8 cellular contexts compared by ENCODE assay signal in the genomic region with DNA sequence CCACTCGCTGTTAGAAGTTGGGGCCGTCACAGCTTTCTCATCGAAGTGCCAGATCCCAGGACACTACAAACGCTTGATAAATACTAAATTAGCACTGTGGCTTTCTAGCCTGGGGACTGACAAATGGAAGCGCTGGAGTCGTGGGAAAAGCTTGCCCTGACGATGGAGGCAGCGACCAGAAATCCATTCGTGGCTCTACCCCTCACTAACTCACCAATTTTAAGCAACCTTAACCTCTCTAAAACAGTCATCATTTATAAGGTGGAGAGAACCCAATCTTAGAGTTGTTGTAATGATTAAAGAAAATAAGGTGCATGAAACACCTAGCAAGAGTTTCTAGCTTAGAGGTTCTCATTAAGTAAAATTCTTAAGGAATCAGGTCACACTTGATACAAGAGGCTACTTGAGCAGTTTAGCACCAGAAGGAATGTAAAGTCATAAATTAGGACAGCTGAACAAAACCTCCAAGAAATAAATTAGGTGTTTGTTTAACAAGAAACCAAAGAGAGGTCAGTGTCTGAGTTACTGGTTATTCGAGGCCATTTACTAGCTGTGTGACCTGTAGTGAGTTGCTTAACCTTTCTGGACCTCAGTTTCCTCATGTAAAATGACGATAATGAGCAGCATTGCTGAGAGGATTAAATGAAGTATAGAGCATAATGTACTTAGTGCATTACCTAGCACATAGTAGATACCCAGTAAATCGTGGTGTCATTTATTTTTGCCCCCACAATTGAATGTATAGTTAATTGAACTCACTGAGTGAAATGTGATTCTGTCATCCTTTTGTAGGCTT. TPM values are rescaled to one million over a fixed set of nuclear protein-coding genes. Genes with fewer than 3 reads are reported as not detected.
DNase-seq lines count a peak whose midpoint lies in the region; ATAC-seq, FAIRE-seq and TF ChIP-seq lines count a peak whose summit lies in the region.

No MANE protein-coding gene starts in this region.

- in situ Hi-C loops in GM12878 (cut with MboI) = no loop called here

- ATAC-seq in GM12878 (no peak), lower lobe of right lung (peak in 1 of 2 donors; percentile 6), upper lobe of right lung (no peak), GM18909 (IDR thresholded peaks at IDR 0.05; ENCODE audit: poor library complexity, unreplicated experiment) (no peak)

- H3K36me3 Mint-ChIP-seq in activated naive CD4-positive, alpha-beta T cell treated with anti-CD3 and anti-CD28 coated beads, Interleukin-2, amount 10 ng/mL, durations not matched to agents 7 days and 5 days = peaks cover 24% of the 10 kb centered on the region

- no peak for FAIRE-seq in GM12878 (lab: Jason Lieb, UNC)

- H2AFZ ChIP-seq in GM12878 (ENCODE audit: control insufficient read depth, low read depth, low read length) = peak overlapping the region; percentile 76

- CTCF ChIA-PET in activated naive CD4-positive, alpha-beta T cell treated with anti-CD3 and anti-CD28 coated beads, Interleukin-2, amount 10 ng/mL, durations not matched to agents 7 days and 5 days (lab: Charles Lee) = interaction anchor here (0.6 to 7.2 kb wide), 18 partner anchors 9 to 283 kb away, joined by 3 to 234 read pairs (median 5); no protein-coding TSS in a partner anchor
- CTCF ChIA-PET in GM12878 (lab: Yijun Ruan, JAX) = interaction anchor here (0.6 to 12.3 kb wide), 35 partner anchors 8 to 377 kb away, joined by 3 to 408 read pairs (median 5); no protein-coding TSS in a partner anchor

- peak overlapping the region; percentile 84 for H3K9ac ChIP-seq in GM12878 (ENCODE audit: control insufficient read depth, insufficient read depth, low read length)

- SMC1A ChIA-PET in GM12878 (lab: Charles Lee; ENCODE audit: uncharacterized antibody, unreplicated experiment) = interaction anchor here (0.6 to 8.1 kb wide), 24 partner anchors 9 to 345 kb away, joined by 3 to 301 read pairs (median 6); partner anchors contain the start of gene NUCKS1

- peak overlapping the region; percentile 77 for H3K4me3 Mint-ChIP-seq in activated naive CD4-positive, alpha-beta T cell treated with anti-CD3 and anti-CD28 coated beads, Interleukin-2, amount 10 ng/mL, durations not matched to agents 7 days and 5 days

- H3K27me3 Mint-ChIP-seq in activated naive CD4-positive, alpha-beta T cell treated with anti-CD3 and anti-CD28 coated beads, Interleukin-2, amount 10 ng/mL, durations not matched to agents 7 days and 5 days = peaks cover 11% of the 10 kb centered on the region

- no peaks in the 10 kb centered on the region for H3K9me3 ChIP-seq in GM12878 (replicated peaks; ENCODE audit: control insufficient read depth, insufficient read depth, low read length)
- no peaks in the 10 kb centered on the region for H3K9me3 ChIP-seq in lower lobe of right lung
- H3K9me3 ChIP-seq in upper lobe of right lung = no peaks in the 10 kb centered on the region

- no peak for TF ChIP-seq RAD21 in GM12878 (IDR thresholded peaks at IDR 0.05; ENCODE audit: insufficient read depth, low read depth, low read length)

- TF ChIP-seq CTCF in GM12878 (IDR thresholded peaks at IDR 0.05 in 2 of 3, conservative IDR thresholded peaks at IDR 0.05 in 1 of 3; ENCODE audit: control insufficient read depth in 2 of 3, extremely low read depth in 1 of 3, insufficient read depth in 1 of 3, low read depth in 3 of 3, low read length in 3 of 3) (no peak), lower lobe of right lung (IDR thresholded peaks at IDR 0.05) (no peak), upper lobe of right lung (IDR thresholded peaks at IDR 0.05) (no peak)

- H3K4me1 Mint-ChIP-seq in activated naive CD4-positive, alpha-beta T cell treated with anti-CD3 and anti-CD28 coated beads, Interleukin-2, amount 10 ng/mL, durations not matched to agents 7 days and 5 days = peaks cover 53% of the 10 kb centered on the region

- H3K4me1 ChIP-seq in GM12878 (ENCODE audit: control insufficient read depth, insufficient read depth, low read length) (peaks cover 13% of the 10 kb centered on the region), lower lobe of right lung (peaks cover 24% of the 10 kb centered on the region), upper lobe of right lung (peaks cover 26% of the 10 kb centered on the region)

- 21% methylated on average over 12 of the region's 12 CpGs for WGBS in GM12878 (ENCODE audit: insufficient coverage, insufficient replicate concordance, low lambda C conversion rate, missing lambda C conversion rate)

- TF ChIP-seq EP300 in GM12878 (IDR thresholded peaks at IDR 0.05; ENCODE audit: borderline replicate concordance in 1 of 2, control insufficient read depth in 1 of 2, low read depth in 2 of 2, low read length in 2 of 2) = no peak

- H4K20me1 ChIP-seq in GM12878 (ENCODE audit: control insufficient read depth, insufficient read depth) = no peaks in the 10 kb centered on the region

- intact Hi-C loops in GM12878 (cut with micrococcal nuclease; ENCODE audit: unreplicated experiment) (loop anchor here (1.0 to 10.0 kb wide), 3 partner anchors 40 to 422 kb away; partner anchors contain the start of gene RHEX), lower lobe of right lung (cut with DNase I) (no loop called here), upper lobe of right lung (cut with DNase I) (no loop called here)

- H3K4me3 ChIP-seq in GM12878 = peak overlapping the region; percentile 39
- peak overlapping the region; percentile 71 for H3K4me3 ChIP-seq in lower lobe of right lung
- H3K4me3 ChIP-seq in upper lobe of right lung = peak overlapping the region; percentile 82

- peaks cover 32% of the 10 kb centered on the region for H3K79me2 ChIP-seq in GM12878 (ENCODE audit: control insufficient read depth, insufficient read depth, low read length)

- H3K36me3 ChIP-seq in GM12878 (ENCODE audit: control insufficient read depth in 2 of 2, insufficient read depth in 2 of 2, low read length in 1 of 2) (no peaks in the 10 kb centered on the region), lower lobe of right lung (no peaks in the 10 kb centered on the region), upper lobe of right lung (no peaks in the 10 kb centered on the region)

- no peak for TF ChIP-seq POLR2A in GM12878 (IDR thresholded peaks at IDR 0.05; ENCODE audit: low read depth, low read length)

- H3K4me2 ChIP-seq in GM12878 (ENCODE audit: control insufficient read depth, insufficient read depth) = peak overlapping the region; percentile 96

- no peaks in the 10 kb centered on the region for H3K9me3 Mint-ChIP-seq in activated naive CD4-positive, alpha-beta T cell treated with anti-CD3 and anti-CD28 coated beads, Interleukin-2, amount 10 ng/mL, durations not matched to agents 7 days and 5 days

- TSS peak; percentile 93 for BruUV-seq in GM12878 (replicated peaks; lab: Mats Ljungman, UMichigan)

- no peak for DNase-seq in activated naive CD4-positive, alpha-beta T cell treated with anti-CD3 and anti-CD28 coated beads, Interleukin-2, amount 10 ng/mL, durations not matched to agents 7 days and 5 days
- no peak for DNase-seq in activated naive CD4-positive, alpha-beta T cell treated with Interleukin-2 at 50 U/mL for 16 hours
- no peak for DNase-seq in GM12878 (ENCODE audit: low read depth, low spot score)
- DNase-seq in lower lobe of right lung = no peak
- DNase-seq in upper lobe of right lung = no peak
- DNase-seq in KG1 (lab: John Stamatoyannopoulos, UW) = no peak
- DNase-seq in activated CD8-positive, alpha-beta memory T cell treated with anti-CD3 and anti-CD28 coated beads, Interleukin-2, amount 50 U/mL, for 48 hours = no peak

- no peaks in the 10 kb centered on the region for H3K27me3 ChIP-seq in GM12878 (replicated peaks in 1 of 2; ENCODE audit: control insufficient read depth in 2 of 2, insufficient read depth in 2 of 2, low read length in 1 of 2)
- no peaks in the 10 kb centered on the region for H3K27me3 ChIP-seq in lower lobe of right lung (ENCODE audit: low read depth)
- no peaks in the 10 kb centered on the region for H3K27me3 ChIP-seq in upper lobe of right lung

- H3K27ac Mint-ChIP-seq in activated naive CD4-positive, alpha-beta T cell treated with anti-CD3 and anti-CD28 coated beads, Interleukin-2, amount 10 ng/mL, durations not matched to agents 7 days and 5 days = peak overlapping the region; percentile 93

- POLR2A ChIA-PET in GM12878 (lab: Charles Lee) = interaction anchor here (0.5 to 2.4 kb wide), 14 partner anchors 9 to 346 kb away, joined by 3 to 67 read pairs (median 4); no protein-coding TSS in a partner anchor

- RAD21 ChIA-PET in GM12878 (lab: Charles Lee; ENCODE audit: unreplicated experiment) = interaction anchor here (0.7 to 6.8 kb wide), 21 partner anchors 9 to 347 kb away, joined by 3 to 381 read pairs (median 7); no protein-coding TSS in a partner anchor

- peak overlapping the region; percentile 66 for H3K27ac ChIP-seq in GM12878 (ENCODE audit: control insufficient read depth, insufficient read depth)
- peak overlapping the region; percentile 93 for H3K27ac ChIP-seq in lower lobe of right lung
- H3K27ac ChIP-seq in upper lobe of right lung = peak overlapping the region; percentile 92

RNA-seq across cellular contexts. Expression of gene ELK4, which starts 0.8 kb away (rescaled TPM):
- 64.5 and 67.4 TPM in 2 replicates for total RNA-seq in GM12878 (2013; cell fraction: nucleolus; rRNA removed)
- total RNA-seq in GM12878 (2014; rRNA removed) (20.1 and 22.5 TPM in 2 replicates), GM12878 (2014; rRNA removed; fragmentation: Illumina TruSeq; extraction: Trizol) (36.2 and 39.0 TPM in 2 replicates), GM12878 (2021) (70.7 and 71.5 TPM in 2 replicates), lower lobe of right lung (62.8 TPM), upper lobe of right lung (71.5 TPM)
- 12.2 TPM for polyA plus RNA-seq in GM12878 (2011; ENCODE audit: low read depth)
- polyA plus RNA-seq in GM12878 (2011; rRNA removed) (21.8 and 27.6 TPM in 2 replicates), GM12878 (2014; fragmentation: Illumina TruSeq; extraction: Trizol) (24.6 and 32.2 TPM in 2 replicates), GM12878 (2014; fragmentation: Nextera tagmentation; extraction: Ambion mirVana) (10 to 100 TPM in 1 of 2 experiments, 1 to 10 TPM in 1; 5.2 to 11.9 TPM), GM12878 (2014; rRNA removed) (13.6 and 16.8 TPM in 2 replicates), GM12878 (2016; fragmentation: Nextera tagmentation; extraction: Ambion mirVana) (1 to 10 TPM; 6.5 to 8.7 TPM)
- 8.6 and 10.9 TPM in 2 replicates for polyA plus RNA-seq in GM12878 (2011; cell fraction: cytosol; rRNA removed)
- polyA plus RNA-seq in GM12878 (2011; cell fraction: nucleus; rRNA removed) = 14.3 and 15.4 TPM in 2 replicates
- polyA plus RNA-seq in GM12878 (2012) = 16.3 and 17.6 TPM in 2 replicates
- polyA minus RNA-seq in GM12878 (2011; rRNA and poly(A)+ RNA removed) = 23.1 and 23.6 TPM in 2 replicates
- polyA minus RNA-seq in GM12878 (2011; cell fraction: cytosol; rRNA and poly(A)+ RNA removed) = 14.8 and 18.2 TPM in 2 replicates
- polyA minus RNA-seq in GM12878 (2011; cell fraction: nucleus; rRNA and poly(A)+ RNA removed) = 5.7 and 11.3 TPM in 2 replicates

RNA-seq across cellular contexts. Expression of gene SLC45A3, which starts 47.7 kb away (rescaled TPM):
- 17.9 and 20.3 TPM in 2 replicates for total RNA-seq in GM12878 (2013; cell fraction: nucleolus; rRNA removed)
- total RNA-seq in GM12878 (2014; rRNA removed) = 8.8 and 10.3 TPM in 2 replicates
- total RNA-seq in GM12878 (2014; rRNA removed; fragmentation: Illumina TruSeq; extraction: Trizol) = 3.8 and 4.4 TPM in 2 replicates
- 9.8 and 9.9 TPM in 2 replicates for total RNA-seq in GM12878 (2021)
- 1.1 TPM for polyA plus RNA-seq in GM12878 (2011; ENCODE audit: low read depth)
- polyA plus RNA-seq in GM12878 (2011; rRNA removed) = 6.5 and 10.2 TPM in 2 replicates
- 10.3 and 13.0 TPM in 2 replicates for polyA plus RNA-seq in GM12878 (2011; cell fraction: cytosol; rRNA removed)
- 28.7 and 39.6 TPM in 2 replicates for polyA plus RNA-seq in GM12878 (2011; cell fraction: nucleus; rRNA removed)
- polyA plus RNA-seq in GM12878 (2012) = 2.1 TPM in 2 replicates
- polyA plus RNA-seq in GM12878 (2014; fragmentation: Illumina TruSeq; extraction: Trizol) = 3.7 and 3.9 TPM in 2 replicates
- polyA plus RNA-seq in GM12878 (2014; fragmentation: Nextera tagmentation; extraction: Ambion mirVana) = under 1 TPM; 0.26 to 0.60 TPM
- 7.2 and 7.5 TPM in 2 replicates for polyA plus RNA-seq in GM12878 (2014; rRNA removed)
- polyA plus RNA-seq in GM12878 (2016; fragmentation: Nextera tagmentation; extraction: Ambion mirVana) = 1 to 10 TPM; 1.2 to 1.4 TPM
- 4.8 and 7.7 TPM in 2 replicates for polyA minus RNA-seq in GM12878 (2011; rRNA and poly(A)+ RNA removed)
- 2.4 and 3.7 TPM in 2 replicates for polyA minus RNA-seq in GM12878 (2011; cell fraction: cytosol; rRNA and poly(A)+ RNA removed)
- polyA minus RNA-seq in GM12878 (2011; cell fraction: nucleus; rRNA and poly(A)+ RNA removed) = 5.4 and 8.4 TPM in 2 replicates
- total RNA-seq in lower lobe of right lung = 6.8 TPM
- 8.6 TPM for total RNA-seq in upper lobe of right lung
